1 cellular context compared by ENCODE assay signal in genomic region chr10:102393411-102394078, GRCh38.
TF ChIP-seq lines count a peak whose summit lies in the region.

No MANE protein-coding gene starts in this region.

TF ChIP-seq in HepG2, 621 proteins besides CTCF, POLR2A, EP300 and RAD21:
- TF ChIP-seq RORA (CRISPR knock-in tag; IDR thresholded peaks at IDR 0.05), result 0 out of 2 replicates have a peak, but pooled peaks have one; percentile 83
- TF ChIP-seq, protein P1, sequence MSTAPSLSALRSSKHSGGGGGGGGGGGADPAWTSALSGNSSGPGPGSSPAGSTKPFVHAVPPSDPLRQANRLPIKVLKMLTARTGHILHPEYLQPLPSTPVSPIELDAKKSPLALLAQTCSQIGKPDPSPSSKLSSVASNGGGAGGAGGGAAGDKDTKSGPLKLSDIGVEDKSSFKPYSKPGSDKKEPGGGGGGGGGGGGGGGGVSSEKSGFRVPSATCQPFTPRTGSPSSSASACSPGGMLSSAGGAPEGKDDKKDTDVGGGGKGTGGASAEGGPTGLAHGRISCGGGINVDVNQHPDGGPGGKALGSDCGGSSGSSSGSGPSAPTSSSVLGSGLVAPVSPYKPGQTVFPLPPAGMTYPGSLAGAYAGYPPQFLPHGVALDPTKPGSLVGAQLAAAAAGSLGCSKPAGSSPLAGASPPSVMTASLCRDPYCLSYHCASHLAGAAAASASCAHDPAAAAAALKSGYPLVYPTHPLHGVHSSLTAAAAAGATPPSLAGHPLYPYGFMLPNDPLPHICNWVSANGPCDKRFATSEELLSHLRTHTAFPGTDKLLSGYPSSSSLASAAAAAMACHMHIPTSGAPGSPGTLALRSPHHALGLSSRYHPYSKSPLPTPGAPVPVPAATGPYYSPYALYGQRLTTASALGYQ (CRISPR knock-in tag; IDR thresholded peaks at IDR 0.05), result no peak
- peak; percentile 26; the same call in 1 of the 2 replicates for TF ChIP-seq SMAD3 (CRISPR knock-in tag; IDR thresholded peaks at IDR 0.05)
- 0 out of 2 replicates have a peak, but pooled peaks have one; percentile 0 for TF ChIP-seq ZNF263 (CRISPR knock-in tag; IDR thresholded peaks at IDR 0.05)
- no peak for TF ChIP-seq ZNF501 (CRISPR knock-in tag; IDR thresholded peaks at IDR 0.05)
- TF ChIP-seq KMT2A (CRISPR knock-in tag; IDR thresholded peaks at IDR 0.05), result no peak
- no peak for TF ChIP-seq REL (CRISPR knock-in tag; conservative IDR thresholded peaks at IDR 0.05)
